In genomic region chr17:36880506-36880905, GRCh38 we compare ENCODE assay signal across 18 cellular contexts. TPM values are rescaled to one million over a fixed set of nuclear protein-coding genes. Genes with fewer than 3 reads are reported as not detected.
DNase-seq lines count a peak whose midpoint lies in the region; ATAC-seq and TF ChIP-seq lines count a peak whose summit lies in the region.
"Had no signal": no experiment of that assay in that cellular context is flagged by ENCODE, and none has a peak within 500 bp of the region (broad histone marks: within the 10 kb centered on the region; RNA-seq: fewer than 3 reads in every experiment).

No MANE protein-coding gene starts in this region.

- no peaks in the 10 kb centered on the region for H3K79me2 ChIP-seq in PC-9 (ENCODE audit: low read depth)

- H3K9me3 ChIP-seq in gastrocnemius medialis (peaks cover 0 to 4% (median 0%) of the 10 kb centered on the region in 3 donors), PC-9 (ENCODE audit: insufficient read depth, low read depth) (no peaks in the 10 kb centered on the region; the same call in 1 of the 2 replicates)

- H3K4me1 ChIP-seq in foreskin keratinocyte (peaks cover 17% of the 10 kb centered on the region), gastrocnemius medialis (no peaks in the 10 kb centered on the region), PC-9 (replicated peaks; ENCODE audit: insufficient read depth) (no peaks in the 10 kb centered on the region)

- no peak overlapping the region for H3K27ac Mint-ChIP-seq in activated naive CD4-positive, alpha-beta T cell treated with anti-CD3 and anti-CD28 coated beads for 36 hours
- H3K27ac Mint-ChIP-seq: CD8-positive, alpha-beta memory T cell had no signal

- in situ Hi-C loops in gastrocnemius medialis (cut with MboI; ENCODE audit: low sequenced_read_pairs in 4 of 4) = no loop called here

- BruUV-seq in PC-9 (replicated peaks; lab: Mats Ljungman, UMichigan) = no TSS peak

- ATAC-seq in foreskin keratinocyte (peak; percentile 57), gastrocnemius medialis (no peak), GM18867 (IDR thresholded peaks at IDR 0.05; ENCODE audit: unreplicated experiment) (no peak)

- H3K4me1 Mint-ChIP-seq in activated naive CD4-positive, alpha-beta T cell treated with anti-CD3 and anti-CD28 coated beads for 36 hours (ENCODE audit: low read depth) = peaks cover 3% of the 10 kb centered on the region
- H3K4me1 Mint-ChIP-seq: CD8-positive, alpha-beta memory T cell had no signal

- H3K27me3 ChIP-seq in foreskin keratinocyte = peaks cover 15% of the 10 kb centered on the region
- peaks cover 15 to 41% (median 34%) of the 10 kb centered on the region in 3 donors for H3K27me3 ChIP-seq in gastrocnemius medialis
- H3K27me3 ChIP-seq in PC-9 (ENCODE audit: insufficient read depth, low read depth) = no peaks in the 10 kb centered on the region

- no peaks in the 10 kb centered on the region for H4K20me1 ChIP-seq in PC-9 (ENCODE audit: insufficient read depth)
- H4K20me1 ChIP-seq: BLaER1 had no signal

- no peaks in the 10 kb centered on the region for H3K9me2 ChIP-seq in PC-9 (ENCODE audit: insufficient read depth)

- CTCF ChIA-PET in activated naive CD4-positive, alpha-beta T cell treated with anti-CD3 and anti-CD28 coated beads for 36 hours (lab: Charles Lee) = no interaction called here
- CTCF ChIA-PET in PC-9 (lab: Charles Lee) = no interaction called here

- H3K4me2 ChIP-seq in PC-9 = no peak overlapping the region
- H3K4me2 ChIP-seq: BLaER1 had no signal

- TF ChIP-seq POLR2A in gastrocnemius medialis (IDR thresholded peaks at IDR 0.05) = no peak

- POLR2A ChIA-PET in PC-9 (lab: Charles Lee; ENCODE audit: unreplicated experiment) = no interaction called here

- peak; percentile 35 for DNase-seq in activated naive CD4-positive, alpha-beta T cell treated with anti-CD3 and anti-CD28 coated beads for 36 hours
- DNase-seq in activated naive CD4-positive, alpha-beta T cell (lab: John Stamatoyannopoulos, UW) = no peak
- peak; percentile 30 for DNase-seq in ELR (ENCODE audit: low read depth)
- DNase-seq in RKO (ENCODE audit: low spot score) = peak; percentile 39
- DNase-seq in foreskin keratinocyte = peak; percentile 47 to 60
- DNase-seq in gastrocnemius medialis = no peak
- DNase-seq in PC-9 = no peak
- DNase-seq: CD8-positive, alpha-beta memory T cell; DMS 273 treated with DMSO at 0.1 percent for 48 hours; EL; H7; NCI-H187 treated with DMSO at 0.1 percent for 48 hours; NCI-H2171 treated with DMSO at 0.1 percent for 48 hours; NCI-H510A; NCI-H82 had no signal

- no peak overlapping the region for H3K4me3 Mint-ChIP-seq in activated naive CD4-positive, alpha-beta T cell treated with anti-CD3 and anti-CD28 coated beads for 36 hours
- H3K4me3 Mint-ChIP-seq: CD8-positive, alpha-beta memory T cell had no signal

- no peaks in the 10 kb centered on the region for H3F3A ChIP-seq in PC-9 (ENCODE audit: insufficient read depth, low read depth)

- peaks cover 19% of the 10 kb centered on the region for H3K27me3 Mint-ChIP-seq in activated naive CD4-positive, alpha-beta T cell treated with anti-CD3 and anti-CD28 coated beads for 36 hours (ENCODE audit: low read depth)

- H2AFZ ChIP-seq in PC-9 = no peak overlapping the region

- H3K4me3 ChIP-seq in gastrocnemius medialis = no peak overlapping the region
- no peak overlapping the region for H3K4me3 ChIP-seq in PC-9
- H3K4me3 ChIP-seq: BLaER1 had no signal

- H3K36me3 Mint-ChIP-seq in activated naive CD4-positive, alpha-beta T cell treated with anti-CD3 and anti-CD28 coated beads for 36 hours (ENCODE audit: low read depth) = no peaks in the 10 kb centered on the region

- TF ChIP-seq CTCF in foreskin keratinocyte (conservative IDR thresholded peaks at IDR 0.05) (no peak), gastrocnemius medialis (IDR thresholded peaks at IDR 0.05 in 4 of 5, conservative IDR thresholded peaks at IDR 0.05 in 1 of 5) (no peak), PC-9 (conservative IDR thresholded peaks at IDR 0.05) (no peak)

- H3K36me3 ChIP-seq in gastrocnemius medialis (no peaks in the 10 kb centered on the region), PC-9 (ENCODE audit: low read depth) (no peaks in the 10 kb centered on the region)
- H3K36me3 ChIP-seq: BLaER1 had no signal

- intact Hi-C loops in activated naive CD4-positive, alpha-beta T cell treated with anti-CD3 and anti-CD28 coated beads for 36 hours (cut with micrococcal nuclease) = no loop called here
- intact Hi-C loops in gastrocnemius medialis (cut with DNase I; ENCODE audit: low total_unique reads) = no loop called here
- intact Hi-C loops in PC-9 (cut with micrococcal nuclease; ENCODE audit: unreplicated experiment) = no loop called here

- peaks cover 2% of the 10 kb centered on the region for H3K9me3 Mint-ChIP-seq in activated naive CD4-positive, alpha-beta T cell treated with anti-CD3 and anti-CD28 coated beads for 36 hours

- peak overlapping the region; percentile 29 for H3K27ac ChIP-seq in foreskin keratinocyte
- no peak overlapping the region for H3K27ac ChIP-seq in gastrocnemius medialis
- no peak overlapping the region for H3K27ac ChIP-seq in PC-9
- H3K27ac ChIP-seq: BLaER1 had no signal

RNA-seq across cellular contexts. Expression of gene LHX1, which starts 56.8 kb away (rescaled TPM):
- not detected for total RNA-seq in activated naive CD4-positive, alpha-beta T cell treated with anti-CD3 and anti-CD28 coated beads for 36 hours
- not detected in 2 replicates for total RNA-seq in foreskin keratinocyte
- 0.02 TPM in 1 of 2 replicates, not detected in the other for polyA plus RNA-seq in foreskin keratinocyte
- total RNA-seq in gastrocnemius medialis = not detected
- total RNA-seq in PC-9 (2021) = 9.1 and 12.3 TPM in 2 replicates
- polyA plus RNA-seq: AG04450; CD8-positive, alpha-beta memory T cell had no signal

Comparison
In these comparisons a context has a peak if more than half of its experiments do, and no peak if none do; other contexts are left out.
1. DNase-seq: peak in activated naive CD4-positive, alpha-beta T cell treated with anti-CD3 and anti-CD28 coated beads for 36 hours (single experiment), ELR (single experiment), RKO (single experiment) and foreskin keratinocyte (2 of 2); none in activated naive CD4-positive, alpha-beta T cell (0 of 4), gastrocnemius medialis (0 of 2) and PC-9 (0 of 2).